ENCODE assay signal across 9 cellular contexts in genomic region chr1:206935491-206936067, GRCh38. TPM values are rescaled to one million over a fixed set of nuclear protein-coding genes. Genes with fewer than 3 reads are reported as not detected.
DNase-seq lines count a peak whose midpoint lies in the region; ATAC-seq, FAIRE-seq and TF ChIP-seq lines count a peak whose summit lies in the region.
"Had no signal": no experiment of that assay in that cellular context is flagged by ENCODE, and none has a peak within 500 bp of the region (broad histone marks: within the 10 kb centered on the region; RNA-seq: fewer than 3 reads in every experiment).

No MANE protein-coding gene starts in this region.

- CTCF ChIA-PET in activated CD8-positive, alpha-beta memory T cell treated with anti-CD3 and anti-CD28 coated beads, Interleukin-2, amount 10 ng/mL, durations not matched to agents 7 days and 5 days (lab: Charles Lee): interaction anchor here (0.7 to 10.0 kb wide), 23 partner anchors 9 to 563 kb away, joined by 3 to 124 read pairs (median 5); partner anchors contain the start of genes FCAMR and PFKFB2
- CTCF ChIA-PET in OCI-LY7 (lab: Charles Lee; ENCODE audit: unreplicated experiment): no interaction called here
- CTCF ChIA-PET in K562 (lab: Yijun Ruan, JAX; ENCODE audit: low intra/inter-chr PET ratio): interaction anchor here (0.5 to 7.6 kb wide), 13 partner anchors 18 to 659 kb away, joined by 3 to 83 read pairs (median 3); no protein-coding TSS in a partner anchor

- no peak overlapping the region for H3K4me2 ChIP-seq in OCI-LY7 (ENCODE audit: low read length)
- H3K4me2 ChIP-seq in K562 (ENCODE audit: insufficient read depth, low read length): peak overlapping the region; percentile 39

- no peaks in the 10 kb centered on the region for H3K9me1 ChIP-seq in K562 (ENCODE audit: control insufficient read depth, insufficient read depth, low read length)

- TF ChIP-seq POLR2A in K562 (conservative IDR thresholded peaks at IDR 0.05): no peak
- TF ChIP-seq POLR2A in ovary (IDR thresholded peaks at IDR 0.05): no peak

- no peaks in the 10 kb centered on the region for H3K36me3 Mint-ChIP-seq in activated CD8-positive, alpha-beta memory T cell treated with anti-CD3 and anti-CD28 coated beads, Interleukin-2, amount 10 ng/mL, durations not matched to agents 7 days and 5 days

- H3K36me3 ChIP-seq in OCI-LY7 (ENCODE audit: insufficient read depth, low read length) (no peaks in the 10 kb centered on the region), K562 (ENCODE audit: control insufficient read depth, insufficient read depth, low read length) (no peaks in the 10 kb centered on the region), ovary (no peaks in the 10 kb centered on the region)

- H3K9me3 ChIP-seq in OCI-LY7 (ENCODE audit: low read length) (no peaks in the 10 kb centered on the region), K562 (replicated peaks; ENCODE audit: control insufficient read depth, insufficient read depth, low read depth, low read length) (no peaks in the 10 kb centered on the region), ovary (no peaks in the 10 kb centered on the region)

- no peak overlapping the region for H3K4me3 ChIP-seq in OCI-LY7 (ENCODE audit: low read depth, low read length, poor library complexity, severe bottlenecking)
- no peak overlapping the region for H3K4me3 ChIP-seq in K562
- H3K4me3 ChIP-seq in ovary: no peak overlapping the region

- no peak overlapping the region for H3K9ac ChIP-seq in K562 (ENCODE audit: insufficient read depth in 1 of 2, low read depth in 2 of 2, low read length in 2 of 2)

- H3K27ac Mint-ChIP-seq in activated CD8-positive, alpha-beta memory T cell treated with anti-CD3 and anti-CD28 coated beads, Interleukin-2, amount 10 ng/mL, durations not matched to agents 7 days and 5 days: no peak overlapping the region

- in situ Hi-C loops in K562 (cut with MboI): loop anchor here (10.0 kb wide), 1 partner anchor 139 kb away; no protein-coding TSS in a partner anchor

- 26% methylated on average over 19 of the region's 19 CpGs for WGBS in K562 (ENCODE audit: insufficient coverage, low coverage, missing lambda C conversion rate)
- 65 to 70% (median 66%) methylated on average over 19 of the region's 19 CpGs for WGBS in ovary, 3 donors

- DNase-seq in activated CD8-positive, alpha-beta memory T cell treated with anti-CD3 and anti-CD28 coated beads, Interleukin-2, amount 10 ng/mL, durations not matched to agents 7 days and 5 days: peak; percentile 64
- DNase-seq in activated CD8-positive, alpha-beta memory T cell treated with anti-CD3 and anti-CD28 coated beads for 24 hours: no peak
- no peak for DNase-seq in OCI-LY7 (ENCODE audit: low spot score)
- DNase-seq in K562 (ENCODE audit: extremely low read depth in 1 of 4, low spot score in 3 of 4): peak; percentile 91 to 96 (median 92)
- peak; percentile 31 to 53 for DNase-seq in lung microvascular endothelial cell (ENCODE audit: low read depth in 2 of 2)
- DNase-seq in GF-D8 (lab: John Stamatoyannopoulos, UW): no peak
- no peak for DNase-seq in NCI-H1930 (lab: John Stamatoyannopoulos, UW)
- DNase-seq in ovary: no peak

- H3K9me2 ChIP-seq in OCI-LY7 (ENCODE audit: insufficient read depth, low read length): no peaks in the 10 kb centered on the region

- POLR2A ChIA-PET in OCI-LY7 (lab: Charles Lee) (interaction anchor here (0.7 to 0.9 kb wide), 2 partner anchors 13 to 19 kb away, joined by 3 to 4 read pairs; no protein-coding TSS in a partner anchor), K562 (lab: Yijun Ruan, JAX) (interaction anchor here (0.5 to 2.3 kb wide), 8 partner anchors 10 to 918 kb away, joined by 3 to 12 read pairs (median 4); partner anchors contain the start of genes FCMR and PIGR)

- no peaks in the 10 kb centered on the region for H4K20me1 ChIP-seq in OCI-LY7 (ENCODE audit: insufficient read depth, low read length)
- H4K20me1 ChIP-seq in K562 (replicated peaks; ENCODE audit: control insufficient read depth, insufficient read depth, low read length): no peaks in the 10 kb centered on the region

- peak; percentile 31; the same call in 1 of the 2 replicates for TF ChIP-seq EP300 in K562 (IDR thresholded peaks at IDR 0.05; ENCODE audit: low read length)
- no peak for TF ChIP-seq EP300 in ovary (IDR thresholded peaks at IDR 0.05)

- H3K27me3 ChIP-seq in K562 (ENCODE audit: control insufficient read depth in 2 of 2, insufficient read depth in 2 of 2, low read length in 2 of 2) (no peaks in the 10 kb centered on the region), ovary (no peaks in the 10 kb centered on the region)

- H3K4me1 ChIP-seq in OCI-LY7 (ENCODE audit: insufficient read depth, low read length, poor library complexity, severe bottlenecking) (peaks cover 5% of the 10 kb centered on the region), K562 (replicated peaks in 1 of 2; ENCODE audit: control insufficient read depth in 2 of 2, insufficient read depth in 2 of 2, low read length in 2 of 2) (peaks cover 9% of the 10 kb centered on the region in 2 experiments; a peak in 4 of 5 replicates), ovary (ENCODE audit: insufficient read depth) (no peaks in the 10 kb centered on the region)

- H2AFZ ChIP-seq in OCI-LY7 (ENCODE audit: low read length) (no peak overlapping the region), K562 (ENCODE audit: low read depth, low read length) (peak overlapping the region; percentile 71)

- H3K9me3 Mint-ChIP-seq in activated CD8-positive, alpha-beta memory T cell treated with anti-CD3 and anti-CD28 coated beads, Interleukin-2, amount 10 ng/mL, durations not matched to agents 7 days and 5 days (ENCODE audit: low read depth): no peaks in the 10 kb centered on the region

- H3K27ac ChIP-seq in OCI-LY7 (ENCODE audit: low read depth, low read length, poor library complexity, severe bottlenecking): no peak overlapping the region
- no peak overlapping the region for H3K27ac ChIP-seq in K562 (ENCODE audit: extremely low read depth, low read depth, low read length)
- no peak overlapping the region for H3K27ac ChIP-seq in ovary

- H3K79me2 ChIP-seq in OCI-LY7 (ENCODE audit: insufficient read depth, low read depth, low read length): no peaks in the 10 kb centered on the region
- no peaks in the 10 kb centered on the region for H3K79me2 ChIP-seq in K562 (ENCODE audit: control insufficient read depth, insufficient read depth, low read length)

- no peak overlapping the region for H3K4me3 Mint-ChIP-seq in activated CD8-positive, alpha-beta memory T cell treated with anti-CD3 and anti-CD28 coated beads, Interleukin-2, amount 10 ng/mL, durations not matched to agents 7 days and 5 days

- ATAC-seq in activated CD8-positive, alpha-beta memory T cell treated with anti-CD3 and anti-CD28 coated beads, Interleukin-2, amount 10 ng/mL, durations not matched to agents 7 days and 5 days: peak; percentile 74
- peak; percentile 99 for ATAC-seq in K562

- peaks cover 13% of the 10 kb centered on the region for H3K4me1 Mint-ChIP-seq in activated CD8-positive, alpha-beta memory T cell treated with anti-CD3 and anti-CD28 coated beads, Interleukin-2, amount 10 ng/mL, durations not matched to agents 7 days and 5 days

- peak; percentile 53; the same call in 1 of the 2 replicates for TF ChIP-seq CTCF in OCI-LY7 (conservative IDR thresholded peaks at IDR 0.05; ENCODE audit: low read length)
- peak; percentile 100 for TF ChIP-seq CTCF in K562 (IDR thresholded peaks at IDR 0.05 in 2 of 3, conservative IDR thresholded peaks at IDR 0.05 in 1 of 3; ENCODE audit: insufficient read depth in 2 of 3, low read depth in 1 of 3, low read length in 3 of 3)
- TF ChIP-seq CTCF in ovary (IDR thresholded peaks at IDR 0.05): no peak

- peak; percentile 89 for FAIRE-seq in K562 (lab: Jason Lieb, UNC)
- FAIRE-seq: G401.6 had no signal

- no peaks in the 10 kb centered on the region for H3K27me3 Mint-ChIP-seq in activated CD8-positive, alpha-beta memory T cell treated with anti-CD3 and anti-CD28 coated beads, Interleukin-2, amount 10 ng/mL, durations not matched to agents 7 days and 5 days

- BruUV-seq in OCI-LY7 (replicated peaks; lab: Mats Ljungman, UMichigan) (no TSS peak), K562 (replicated peaks; lab: Mats Ljungman, UMichigan) (no TSS peak)

- intact Hi-C loops in OCI-LY7 (cut with micrococcal nuclease; ENCODE audit: unreplicated experiment): no loop called here
- intact Hi-C loops in K562 (cut with micrococcal nuclease): loop anchor here (1.0 to 5.0 kb wide), 3 partner anchors 44 to 562 kb away; partner anchors contain the start of gene CR1
- intact Hi-C loops in ovary (cut with DNase I): no loop called here

- TF ChIP-seq RAD21 in K562 (CRISPR knock-in tag; conservative IDR thresholded peaks at IDR 0.05 in 1 of 2, IDR thresholded peaks at IDR 0.05 in 1 of 2): peak; percentile 99

RNA-seq across cellular contexts. Expression of gene PIGR, which starts 10.7 kb away (rescaled TPM):
- under 1 TPM; 0.06 to 0.07 TPM for total RNA-seq in activated CD8-positive, alpha-beta memory T cell treated with anti-CD3 and anti-CD28 coated beads, Interleukin-2, amount 10 ng/mL, durations not matched to agents 7 days and 5 days
- total RNA-seq in OCI-LY7 (2014; rRNA removed; shearing (Covaris generic)): 0.03 TPM in 1 of 2 replicates, not detected in the other
- total RNA-seq in OCI-LY7 (2022): 0.17 TPM in 1 of 2 replicates, not detected in the other
- not detected in 2 replicates for total RNA-seq in K562 (2011; cell fraction: chromatin; rRNA removed; ENCODE audit: low replicate concordance)
- total RNA-seq in K562 (2011; cell fraction: nucleolus; rRNA removed): not detected in 2 replicates
- total RNA-seq in K562 (2011; cell fraction: nucleoplasm; rRNA removed): not detected in 2 replicates
- 0.05 TPM in 1 of 2 replicates, not detected in the other for total RNA-seq in K562 (2014; rRNA removed)
- total RNA-seq in K562 (2014; rRNA removed; fragmentation: Illumina TruSeq; extraction: Trizol): not detected in 2 replicates
- 0.04 TPM in 1 of 2 replicates, not detected in the other for total RNA-seq in K562 (2015; rRNA removed; fragmentation: Illumina TruSeq; extraction: Trizol)
- 1.5 and 2.7 TPM in 2 replicates for total RNA-seq in K562 (2021)
- not detected in 2 replicates for polyA plus RNA-seq in K562 (2011; rRNA removed)
- 0.01 TPM in 1 of 2 replicates, not detected in the other for polyA plus RNA-seq in K562 (2011; cell fraction: cytosol; rRNA removed)
- not detected in 2 replicates for polyA plus RNA-seq in K562 (2011; cell fraction: nucleus; rRNA removed)
- polyA plus RNA-seq in K562 (2012): 0.05 and 0.10 TPM in 2 replicates
- polyA plus RNA-seq in K562 (2014; fragmentation: Illumina TruSeq; extraction: Trizol): 0.03 TPM in 1 of 2 replicates, not detected in the other
- under 1 TPM; 0.01 to 0.03 TPM for polyA plus RNA-seq in K562 (2014; fragmentation: Nextera tagmentation; extraction: Ambion mirVana)
- polyA plus RNA-seq in K562 (2014; rRNA removed): not detected in 2 replicates
- polyA minus RNA-seq in K562 (2011; rRNA and poly(A)+ RNA removed): not detected in 2 replicates
- polyA minus RNA-seq in K562 (2011; cell fraction: cytosol; rRNA and poly(A)+ RNA removed): not detected in 2 replicates
- not detected in 2 replicates for polyA minus RNA-seq in K562 (2011; cell fraction: nucleus; rRNA and poly(A)+ RNA removed)
- not detected in 2 replicates for total RNA-seq in lung microvascular endothelial cell
- 1 to 10 TPM in 3 of 7 donors, under 1 TPM in 3, not detected in 1; 0.10 to 5.3 (median 1.2) TPM for total RNA-seq in ovary
- polyA plus RNA-seq in ovary: under 1 TPM; 0.04 to 0.07 TPM

RNA-seq across cellular contexts. Expression of gene FCMR, which starts 13.8 kb away (rescaled TPM):
- total RNA-seq in activated CD8-positive, alpha-beta memory T cell treated with anti-CD3 and anti-CD28 coated beads, Interleukin-2, amount 10 ng/mL, durations not matched to agents 7 days and 5 days: 10 to 100 TPM; 33.0 to 37.2 TPM
- total RNA-seq in OCI-LY7 (2014; rRNA removed; shearing (Covaris generic)): 3.2 and 5.2 TPM in 2 replicates
- total RNA-seq in OCI-LY7 (2022): 9.2 and 10.6 TPM in 2 replicates
- total RNA-seq in K562 (2011; cell fraction: chromatin; rRNA removed; ENCODE audit: low replicate concordance): not detected in 2 replicates
- total RNA-seq in K562 (2011; cell fraction: nucleolus; rRNA removed): not detected in 2 replicates
- total RNA-seq in K562 (2011; cell fraction: nucleoplasm; rRNA removed): not detected in 2 replicates
- not detected in 2 replicates for total RNA-seq in K562 (2014; rRNA removed)
- not detected in 2 replicates for total RNA-seq in K562 (2014; rRNA removed; fragmentation: Illumina TruSeq; extraction: Trizol)
- 0.11 TPM in 1 of 2 replicates, not detected in the other for total RNA-seq in K562 (2015; rRNA removed; fragmentation: Illumina TruSeq; extraction: Trizol)
- 0.54 and 0.82 TPM in 2 replicates for total RNA-seq in K562 (2021)
- polyA plus RNA-seq in K562 (2011; rRNA removed): not detected in 2 replicates
- 0.22 and 0.28 TPM in 2 replicates for polyA plus RNA-seq in K562 (2011; cell fraction: cytosol; rRNA removed)
- polyA plus RNA-seq in K562 (2011; cell fraction: nucleus; rRNA removed): 0.25 and 0.26 TPM in 2 replicates
- polyA plus RNA-seq in K562 (2012): 0.16 and 0.55 TPM in 2 replicates
- 0.30 and 0.32 TPM in 2 replicates for polyA plus RNA-seq in K562 (2014; fragmentation: Illumina TruSeq; extraction: Trizol)
- under 1 TPM in 1 of 2 experiments, not detected in 1; 0.11 TPM for polyA plus RNA-seq in K562 (2014; fragmentation: Nextera tagmentation; extraction: Ambion mirVana)
- polyA plus RNA-seq in K562 (2014; rRNA removed): not detected in 2 replicates
- polyA minus RNA-seq in K562 (2011; rRNA and poly(A)+ RNA removed): 0.32 TPM in 1 of 2 replicates, not detected in the other
- polyA minus RNA-seq in K562 (2011; cell fraction: cytosol; rRNA and poly(A)+ RNA removed): not detected in 2 replicates
- polyA minus RNA-seq in K562 (2011; cell fraction: nucleus; rRNA and poly(A)+ RNA removed): not detected in 2 replicates
- not detected in 2 replicates for total RNA-seq in lung microvascular endothelial cell
- 1 to 10 TPM in 4 of 7 donors, under 1 TPM in 3; 0.38 to 8.4 (median 1.6) TPM for total RNA-seq in ovary
- polyA plus RNA-seq in ovary: 1 to 10 TPM; 2.6 to 6.5 TPM

RNA-seq across cellular contexts. Expression of gene FCAMR, which starts 34.7 kb away (rescaled TPM):
- not detected for total RNA-seq in activated CD8-positive, alpha-beta memory T cell treated with anti-CD3 and anti-CD28 coated beads, Interleukin-2, amount 10 ng/mL, durations not matched to agents 7 days and 5 days
- total RNA-seq in OCI-LY7 (2014; rRNA removed; shearing (Covaris generic)): not detected in 2 replicates
- total RNA-seq in OCI-LY7 (2022) (not detected in 2 replicates), K562 (2014; rRNA removed) (not detected in 2 replicates), K562 (2014; rRNA removed; fragmentation: Illumina TruSeq; extraction: Trizol) (not detected in 2 replicates), K562 (2015; rRNA removed; fragmentation: Illumina TruSeq; extraction: Trizol) (not detected in 2 replicates), K562 (2021) (not detected in 2 replicates), lung microvascular endothelial cell (not detected in 2 replicates), ovary (not detected)
- total RNA-seq in K562 (2011; cell fraction: chromatin; rRNA removed; ENCODE audit: low replicate concordance): not detected in 2 replicates
- not detected in 2 replicates for total RNA-seq in K562 (2011; cell fraction: nucleolus; rRNA removed)
- not detected in 2 replicates for total RNA-seq in K562 (2011; cell fraction: nucleoplasm; rRNA removed)
- polyA plus RNA-seq in K562 (2011; rRNA removed) (not detected in 2 replicates), K562 (2014; fragmentation: Illumina TruSeq; extraction: Trizol) (not detected in 2 replicates), K562 (2014; fragmentation: Nextera tagmentation; extraction: Ambion mirVana) (not detected), K562 (2014; rRNA removed) (not detected in 2 replicates), ovary (not detected)
- polyA plus RNA-seq in K562 (2011; cell fraction: cytosol; rRNA removed): not detected in 2 replicates
- polyA plus RNA-seq in K562 (2011; cell fraction: nucleus; rRNA removed): not detected in 2 replicates
- not detected in 2 replicates for polyA plus RNA-seq in K562 (2012)
- polyA minus RNA-seq in K562 (2011; rRNA and poly(A)+ RNA removed): not detected in 2 replicates
- polyA minus RNA-seq in K562 (2011; cell fraction: cytosol; rRNA and poly(A)+ RNA removed): not detected in 2 replicates
- polyA minus RNA-seq in K562 (2011; cell fraction: nucleus; rRNA and poly(A)+ RNA removed): not detected in 2 replicates

RNA-seq across cellular contexts. Expression of gene IL24, which starts 38.3 kb away (rescaled TPM):
- not detected for total RNA-seq in activated CD8-positive, alpha-beta memory T cell treated with anti-CD3 and anti-CD28 coated beads, Interleukin-2, amount 10 ng/mL, durations not matched to agents 7 days and 5 days
- not detected in 2 replicates for total RNA-seq in OCI-LY7 (2014; rRNA removed; shearing (Covaris generic))
- total RNA-seq in OCI-LY7 (2022) (not detected in 2 replicates), K562 (2014; rRNA removed) (not detected in 2 replicates), K562 (2014; rRNA removed; fragmentation: Illumina TruSeq; extraction: Trizol) (not detected in 2 replicates), K562 (2015; rRNA removed; fragmentation: Illumina TruSeq; extraction: Trizol) (not detected in 2 replicates), K562 (2021) (not detected in 2 replicates), lung microvascular endothelial cell (not detected in 2 replicates), ovary (1 to 10 TPM in 1 of 7 donors, under 1 TPM in 1, not detected in 5; 0.72 to 1.8 TPM)
- total RNA-seq in K562 (2011; cell fraction: chromatin; rRNA removed; ENCODE audit: low replicate concordance): not detected in 2 replicates
- total RNA-seq in K562 (2011; cell fraction: nucleolus; rRNA removed): not detected in 2 replicates
- not detected in 2 replicates for total RNA-seq in K562 (2011; cell fraction: nucleoplasm; rRNA removed)
- polyA plus RNA-seq in K562 (2011; rRNA removed) (not detected in 2 replicates), K562 (2014; fragmentation: Illumina TruSeq; extraction: Trizol) (not detected in 2 replicates), K562 (2014; fragmentation: Nextera tagmentation; extraction: Ambion mirVana) (under 1 TPM in 1 of 2 experiments, not detected in 1; 0.04 TPM), K562 (2014; rRNA removed) (0.19 TPM in 1 of 2 replicates, not detected in the other), ovary (under 1 TPM in 1 of 2 donors, not detected in 1; 0.10 TPM)
- polyA plus RNA-seq in K562 (2011; cell fraction: cytosol; rRNA removed): 0.04 and 0.06 TPM in 2 replicates
- polyA plus RNA-seq in K562 (2011; cell fraction: nucleus; rRNA removed): 0.07 TPM in 1 of 2 replicates, not detected in the other
- 0.04 and 0.22 TPM in 2 replicates for polyA plus RNA-seq in K562 (2012)
- not detected in 2 replicates for polyA minus RNA-seq in K562 (2011; rRNA and poly(A)+ RNA removed)
- not detected in 2 replicates for polyA minus RNA-seq in K562 (2011; cell fraction: cytosol; rRNA and poly(A)+ RNA removed)
- polyA minus RNA-seq in K562 (2011; cell fraction: nucleus; rRNA and poly(A)+ RNA removed): not detected in 2 replicates

Comparison
In these comparisons a context has a peak if more than half of its experiments do, and no peak if none do; other contexts are left out.
1. DNase-seq: peak in activated CD8-positive, alpha-beta memory T cell treated with anti-CD3 and anti-CD28 coated beads, Interleukin-2, amount 10 ng/mL, durations not matched to agents 7 days and 5 days (single experiment), K562 (4 of 4) and lung microvascular endothelial cell (2 of 2); none in activated CD8-positive, alpha-beta memory T cell treated with anti-CD3 and anti-CD28 coated beads for 24 hours (single experiment), OCI-LY7 (single experiment), GF-D8 (single experiment), NCI-H1930 (0 of 2) and ovary (0 of 5).
2. CTCF ChIP-seq: peak in OCI-LY7 (single experiment) and K562 (3 of 3); none in ovary (0 of 3).